In genomic region chr1:76294470-76295194, GRCh38 we compare ENCODE assay signal across 8 cellular contexts.
DNase-seq lines count a peak whose midpoint lies in the region; ATAC-seq and TF ChIP-seq lines count a peak whose summit lies in the region.

No MANE protein-coding gene starts in this region.

- CTCF ChIA-PET in naive thymus-derived CD4-positive, alpha-beta T cell (lab: Charles Lee), result interaction anchor here (0.6 to 1.0 kb wide), 6 partner anchors 10 to 269 kb away, joined by 3 to 4 read pairs (median 3); no protein-coding TSS in a partner anchor

- H3K4me3 ChIP-seq in Jurkat, Clone E6-1 (ENCODE audit: low read length), result peak overlapping the region; percentile 20; the same call in 1 of the 2 replicates
- H3K4me3 ChIP-seq in naive thymus-derived CD4-positive, alpha-beta T cell (ENCODE audit: low read length), result peak overlapping the region; percentile 7
- H3K4me3 ChIP-seq in sigmoid colon, result no peak overlapping the region

- peaks cover 21 to 93% (median 77%) of the 10 kb centered on the region in 7 donors for H3K4me1 Mint-ChIP-seq in naive thymus-derived CD4-positive, alpha-beta T cell

- peak overlapping the region; percentile 41 for H3K27ac ChIP-seq in naive thymus-derived CD4-positive, alpha-beta T cell (ENCODE audit: low read depth, low read length)
- no peak overlapping the region for H3K27ac ChIP-seq in sigmoid colon

- intact Hi-C loops in naive thymus-derived CD4-positive, alpha-beta T cell (cut with micrococcal nuclease), result loop anchor here (1.0 to 10.0 kb wide), 10 partner anchors 9 to 1470 kb away; partner anchors contain the start of genes RABGGTB (in 2 of the 2) and ST6GALNAC3 (in 1 of the 2)
- intact Hi-C loops in sigmoid colon (cut with DNase I), result no loop called here

- ATAC-seq in GM21825 (IDR thresholded peaks at IDR 0.05; ENCODE audit: unreplicated experiment), result peak; percentile 66
- ATAC-seq in naive thymus-derived CD4-positive, alpha-beta T cell, result peak; percentile 62

- 55 to 82% methylated on average over 5 of the region's 5 CpGs for WGBS in sigmoid colon, 2 donors

- POLR2A ChIA-PET in naive thymus-derived CD4-positive, alpha-beta T cell (lab: Charles Lee), result interaction anchor here (0.7 to 1.2 kb wide), 3 partner anchors 23 to 1183 kb away, joined by 3 to 4 read pairs (median 3); no protein-coding TSS in a partner anchor

- TF ChIP-seq POLR2A in sigmoid colon (IDR thresholded peaks at IDR 0.05), result no peak

- no peaks in the 10 kb centered on the region for H3K9me3 Mint-ChIP-seq in naive thymus-derived CD4-positive, alpha-beta T cell

- peak overlapping the region; percentile 63 to 88 (median 81) for H3K27ac Mint-ChIP-seq in naive thymus-derived CD4-positive, alpha-beta T cell

- peaks cover 41 to 63% of the 10 kb centered on the region in 2 donors for H3K4me1 ChIP-seq in naive thymus-derived CD4-positive, alpha-beta T cell (ENCODE audit: control insufficient read depth in 2 of 2, insufficient read depth in 2 of 2, low read length in 2 of 2)
- no peaks in the 10 kb centered on the region for H3K4me1 ChIP-seq in sigmoid colon

- no peak for TF ChIP-seq CTCF in sigmoid colon (IDR thresholded peaks at IDR 0.05)

- DNase-seq in NCI-H1092 treated with DMSO at 0.1 percent for 48 hours (lab: John Stamatoyannopoulos, UW) (peak; percentile 21), NCI-H1092 (lab: John Stamatoyannopoulos, UW) (no peak), sigmoid colon (no peak), NCI-H446 treated with DMSO at 0.1 percent for 48 hours (lab: John Stamatoyannopoulos, UW) (no peak)
- peak; percentile 33 for DNase-seq in Jurkat, Clone E6-1 (ENCODE audit: low read depth, low spot score)
- DNase-seq in naive thymus-derived CD4-positive, alpha-beta T cell, result peak in 5 of 9 donors; percentile 21 to 59 (median 49)
- DNase-seq in stimulated activated naive CD4-positive, alpha-beta T cell treated with Interleukin-2 at 50 U/mL for 16 hours (lab: John Stamatoyannopoulos, UW), result no peak

- no peak for TF ChIP-seq EP300 in sigmoid colon (IDR thresholded peaks at IDR 0.05)

- no peaks in the 10 kb centered on the region for H3K27me3 ChIP-seq in naive thymus-derived CD4-positive, alpha-beta T cell (ENCODE audit: control insufficient read depth in 2 of 2, insufficient read depth in 2 of 2, low read length in 2 of 2)
- H3K27me3 ChIP-seq in sigmoid colon, result no peaks in the 10 kb centered on the region

- peaks cover 0 to 2% (median 0%) of the 10 kb centered on the region in 5 donors for H3K27me3 Mint-ChIP-seq in naive thymus-derived CD4-positive, alpha-beta T cell

- H3K36me3 Mint-ChIP-seq in naive thymus-derived CD4-positive, alpha-beta T cell, result no peaks in the 10 kb centered on the region

- no peaks in the 10 kb centered on the region for H3K9me3 ChIP-seq in naive thymus-derived CD4-positive, alpha-beta T cell (ENCODE audit: control insufficient read depth in 2 of 3, low read length in 3 of 3)
- H3K9me3 ChIP-seq in sigmoid colon, result no peaks in the 10 kb centered on the region

- H3K36me3 ChIP-seq in naive thymus-derived CD4-positive, alpha-beta T cell (ENCODE audit: control insufficient read depth in 2 of 3, insufficient read depth in 3 of 3, low read length in 3 of 3), result no peaks in the 10 kb centered on the region
- no peaks in the 10 kb centered on the region for H3K36me3 ChIP-seq in sigmoid colon

- peak overlapping the region; percentile 27 to 83 (median 69) for H3K4me3 Mint-ChIP-seq in naive thymus-derived CD4-positive, alpha-beta T cell

Comparison
In these comparisons a context has a peak if more than half of its experiments do, and no peak if none do; other contexts are left out.
1. DNase-seq: peak in NCI-H1092 treated with DMSO at 0.1 percent for 48 hours (single experiment), Jurkat, Clone E6-1 (single experiment) and naive thymus-derived CD4-positive, alpha-beta T cell (5 of 9); none in NCI-H1092 (single experiment), sigmoid colon (single experiment), stimulated activated naive CD4-positive, alpha-beta T cell treated with Interleukin-2 at 50 U/mL for 16 hours (single experiment) and NCI-H446 treated with DMSO at 0.1 percent for 48 hours (single experiment).
2. H3K4me3 ChIP-seq: peak in Jurkat, Clone E6-1 (single experiment) and naive thymus-derived CD4-positive, alpha-beta T cell (single experiment); none in sigmoid colon (0 of 4).